In genomic region chr1:3176820-3177219, GRCh38 we compare ENCODE assay signal across 9 cellular contexts.
"Had no signal": no experiment of that assay in that cellular context is flagged by ENCODE, and none has a peak within 500 bp of the region (broad histone marks: within the 10 kb centered on the region; RNA-seq: fewer than 3 reads in every experiment).

No MANE protein-coding gene starts in this region.

- H3K4me1 ChIP-seq: HAP-1 had no signal

- H2AFZ ChIP-seq: GM23248, GM23338 had no signal

- H3K36me3 ChIP-seq: HAP-1 had no signal

- DNase-seq: GM23248, GOT3, H7, H9, HCEC 1CT, HFFc6 had no signal

- H3K9ac ChIP-seq: GM23248 had no signal

- H3K4me2 ChIP-seq: GM23338 had no signal

- ATAC-seq: GM23338, HCT116 had no signal

- H3K27ac ChIP-seq: GM23248 had no signal

- H3K4me3 ChIP-seq: GM23248, GM23338, HAP-1 had no signal

- H3K9me3 ChIP-seq: HAP-1 had no signal
